Comparison of ENCODE assay signal across 8 cellular contexts in the genomic region with DNA sequence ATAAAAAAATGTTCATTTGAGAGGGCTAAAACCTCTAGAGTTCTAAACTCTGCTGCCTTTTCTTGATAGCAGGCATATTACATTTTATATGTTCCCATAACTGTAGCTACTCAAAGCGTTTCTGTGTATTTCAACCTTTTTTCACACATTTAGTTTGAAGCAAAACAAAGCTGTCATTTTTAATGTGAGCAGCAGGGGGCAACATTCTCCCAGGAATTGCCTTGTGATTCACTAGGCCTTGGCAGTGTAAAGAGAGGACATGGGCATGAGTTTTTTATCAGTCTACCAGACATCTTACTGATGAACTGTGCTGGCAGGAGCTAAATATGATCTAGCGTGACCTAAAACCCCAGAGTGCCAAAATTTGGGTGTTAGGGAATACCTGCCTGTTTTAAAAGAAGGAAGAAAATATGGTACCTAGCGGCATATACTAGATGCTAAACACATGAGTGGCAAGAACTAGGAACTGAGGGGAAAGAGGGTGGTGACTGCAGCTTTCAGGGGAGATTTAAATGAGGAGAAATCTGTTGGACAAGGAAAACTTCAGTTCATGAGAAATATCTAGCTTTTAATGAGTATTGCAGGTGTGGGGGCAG.
DNase-seq lines count a peak whose midpoint lies in the region; ATAC-seq, FAIRE-seq and TF ChIP-seq lines count a peak whose summit lies in the region.

No MANE protein-coding gene starts in this region.

- dilution Hi-C loops in keratinocyte (cut with MboI; ENCODE audit: extremely low pct_ligation_motif_present, low sequenced_read_pairs), result no loop called here

- H3K36me3 ChIP-seq in keratinocyte (ENCODE audit: control insufficient read depth in 2 of 2, extremely low read depth in 1 of 2, insufficient read depth in 2 of 2, low read length in 2 of 2), result no peaks in the 10 kb centered on the region

- no peaks in the 10 kb centered on the region for H3K79me2 ChIP-seq in keratinocyte (ENCODE audit: control insufficient read depth, insufficient read depth, low read length)

- H3K9me3 ChIP-seq in keratinocyte (ENCODE audit: control insufficient read depth, low read depth, low read length), result no peaks in the 10 kb centered on the region

- H3K9me1 ChIP-seq in keratinocyte (ENCODE audit: control insufficient read depth, extremely low read depth, insufficient read depth, low read length), result no peaks in the 10 kb centered on the region

- peak; percentile 79 for FAIRE-seq in keratinocyte (lab: Jason Lieb, UNC)

- DNase-seq in NOMO-1 (lab: John Stamatoyannopoulos, UW; ENCODE audit: unreplicated experiment in 2 of 2), result peak; percentile 13 to 54
- no peak for DNase-seq in NOMO-1 treated with dmso at 0.1 percent for 144 hours (lab: John Stamatoyannopoulos, UW; ENCODE audit: unreplicated experiment)
- peak; percentile 95 for DNase-seq in NCI-H1694 treated with DMSO at 0.1 percent for 48 hours (lab: John Stamatoyannopoulos, UW)
- DNase-seq in cardiac fibroblast (ENCODE audit: low read depth in 2 of 2), result peak; percentile 77 to 78
- peak; percentile 5 for DNase-seq in keratinocyte (ENCODE audit: low read depth, low spot score)
- DNase-seq in stimulated activated CD4-positive, alpha-beta T cell treated with anti-CD3 and anti-CD28 coated beads, Interleukin-2, amount 100 ng/mL, for 48 hours, result peak; percentile 64 to 67

- no peak for ATAC-seq in GM19452 (IDR thresholded peaks at IDR 0.05; ENCODE audit: unreplicated experiment)

- H3K9ac ChIP-seq in keratinocyte (ENCODE audit: control insufficient read depth, extremely low read depth, insufficient read depth, low read length), result no peak overlapping the region

- peak; percentile 77 for TF ChIP-seq CTCF in VCaP (conservative IDR thresholded peaks at IDR 0.05)
- peak; percentile 69 for TF ChIP-seq CTCF in cardiac fibroblast (IDR thresholded peaks at IDR 0.05; ENCODE audit: low read depth, low read length)
- TF ChIP-seq CTCF in keratinocyte (optimal IDR thresholded peaks at IDR 0.05 in 1 of 3, IDR thresholded peaks at IDR 0.05 in 1 of 3, conservative IDR thresholded peaks at IDR 0.05 in 1 of 3; ENCODE audit: extremely low read depth in 1 of 3, insufficient read depth in 2 of 3, low read length in 3 of 3), result peak; percentile 63 to 75 (median 73)

- H3K4me1 ChIP-seq in keratinocyte (ENCODE audit: control insufficient read depth, extremely low read depth, insufficient read depth, low read length), result no peaks in the 10 kb centered on the region

- H3K27ac ChIP-seq in VCaP, result no peak overlapping the region
- no peak overlapping the region for H3K27ac ChIP-seq in keratinocyte (ENCODE audit: control insufficient read depth, insufficient read depth, low read length)

- H4K20me1 ChIP-seq in keratinocyte (ENCODE audit: control insufficient read depth, extremely low read depth, insufficient read depth, low read length), result no peaks in the 10 kb centered on the region

- H3K4me2 ChIP-seq in keratinocyte (ENCODE audit: control insufficient read depth, extremely low read depth, insufficient read depth, low read depth, low read length), result no peak overlapping the region

- H2AFZ ChIP-seq in keratinocyte (ENCODE audit: control insufficient read depth, low read length), result no peak overlapping the region

- H3K27me3 ChIP-seq in keratinocyte (ENCODE audit: control insufficient read depth, extremely low read depth, insufficient read depth, low read length), result no peaks in the 10 kb centered on the region

- H3K4me3 ChIP-seq in cardiac fibroblast (replicated peaks in 1 of 2; ENCODE audit: low read depth in 2 of 2, low read length in 2 of 2) (no peak overlapping the region), keratinocyte (ENCODE audit: control insufficient read depth in 2 of 3, extremely low read depth in 1 of 3, insufficient read depth in 2 of 3, low read depth in 1 of 3, low read length in 3 of 3) (no peak overlapping the region)
